ENCODE assay signal across 1 cellular context in the genomic region with DNA sequence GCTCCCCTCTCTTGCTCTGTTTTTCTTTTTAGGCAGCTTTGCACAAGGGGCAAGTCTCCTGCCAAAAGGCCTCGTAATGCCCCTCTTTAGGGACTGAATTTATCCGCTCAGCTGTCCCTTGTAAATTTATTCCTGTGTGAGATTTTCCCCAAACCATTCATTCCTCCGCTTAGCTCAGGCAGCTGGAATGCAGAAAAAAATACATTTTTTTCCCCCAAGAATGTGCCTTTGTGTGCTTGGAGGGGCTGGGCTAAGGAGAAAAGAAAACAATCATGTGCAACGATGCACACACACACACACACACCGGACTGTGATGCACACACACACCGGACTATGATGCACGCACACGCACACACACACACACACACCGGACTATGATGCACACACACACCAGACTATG.
TF ChIP-seq lines count a peak whose summit lies in the region.

No MANE protein-coding gene starts in this region.

TF ChIP-seq in GM23338, 12 proteins besides CTCF, POLR2A, EP300 and RAD21 (continued from another document):
- TF ChIP-seq, protein P1, sequence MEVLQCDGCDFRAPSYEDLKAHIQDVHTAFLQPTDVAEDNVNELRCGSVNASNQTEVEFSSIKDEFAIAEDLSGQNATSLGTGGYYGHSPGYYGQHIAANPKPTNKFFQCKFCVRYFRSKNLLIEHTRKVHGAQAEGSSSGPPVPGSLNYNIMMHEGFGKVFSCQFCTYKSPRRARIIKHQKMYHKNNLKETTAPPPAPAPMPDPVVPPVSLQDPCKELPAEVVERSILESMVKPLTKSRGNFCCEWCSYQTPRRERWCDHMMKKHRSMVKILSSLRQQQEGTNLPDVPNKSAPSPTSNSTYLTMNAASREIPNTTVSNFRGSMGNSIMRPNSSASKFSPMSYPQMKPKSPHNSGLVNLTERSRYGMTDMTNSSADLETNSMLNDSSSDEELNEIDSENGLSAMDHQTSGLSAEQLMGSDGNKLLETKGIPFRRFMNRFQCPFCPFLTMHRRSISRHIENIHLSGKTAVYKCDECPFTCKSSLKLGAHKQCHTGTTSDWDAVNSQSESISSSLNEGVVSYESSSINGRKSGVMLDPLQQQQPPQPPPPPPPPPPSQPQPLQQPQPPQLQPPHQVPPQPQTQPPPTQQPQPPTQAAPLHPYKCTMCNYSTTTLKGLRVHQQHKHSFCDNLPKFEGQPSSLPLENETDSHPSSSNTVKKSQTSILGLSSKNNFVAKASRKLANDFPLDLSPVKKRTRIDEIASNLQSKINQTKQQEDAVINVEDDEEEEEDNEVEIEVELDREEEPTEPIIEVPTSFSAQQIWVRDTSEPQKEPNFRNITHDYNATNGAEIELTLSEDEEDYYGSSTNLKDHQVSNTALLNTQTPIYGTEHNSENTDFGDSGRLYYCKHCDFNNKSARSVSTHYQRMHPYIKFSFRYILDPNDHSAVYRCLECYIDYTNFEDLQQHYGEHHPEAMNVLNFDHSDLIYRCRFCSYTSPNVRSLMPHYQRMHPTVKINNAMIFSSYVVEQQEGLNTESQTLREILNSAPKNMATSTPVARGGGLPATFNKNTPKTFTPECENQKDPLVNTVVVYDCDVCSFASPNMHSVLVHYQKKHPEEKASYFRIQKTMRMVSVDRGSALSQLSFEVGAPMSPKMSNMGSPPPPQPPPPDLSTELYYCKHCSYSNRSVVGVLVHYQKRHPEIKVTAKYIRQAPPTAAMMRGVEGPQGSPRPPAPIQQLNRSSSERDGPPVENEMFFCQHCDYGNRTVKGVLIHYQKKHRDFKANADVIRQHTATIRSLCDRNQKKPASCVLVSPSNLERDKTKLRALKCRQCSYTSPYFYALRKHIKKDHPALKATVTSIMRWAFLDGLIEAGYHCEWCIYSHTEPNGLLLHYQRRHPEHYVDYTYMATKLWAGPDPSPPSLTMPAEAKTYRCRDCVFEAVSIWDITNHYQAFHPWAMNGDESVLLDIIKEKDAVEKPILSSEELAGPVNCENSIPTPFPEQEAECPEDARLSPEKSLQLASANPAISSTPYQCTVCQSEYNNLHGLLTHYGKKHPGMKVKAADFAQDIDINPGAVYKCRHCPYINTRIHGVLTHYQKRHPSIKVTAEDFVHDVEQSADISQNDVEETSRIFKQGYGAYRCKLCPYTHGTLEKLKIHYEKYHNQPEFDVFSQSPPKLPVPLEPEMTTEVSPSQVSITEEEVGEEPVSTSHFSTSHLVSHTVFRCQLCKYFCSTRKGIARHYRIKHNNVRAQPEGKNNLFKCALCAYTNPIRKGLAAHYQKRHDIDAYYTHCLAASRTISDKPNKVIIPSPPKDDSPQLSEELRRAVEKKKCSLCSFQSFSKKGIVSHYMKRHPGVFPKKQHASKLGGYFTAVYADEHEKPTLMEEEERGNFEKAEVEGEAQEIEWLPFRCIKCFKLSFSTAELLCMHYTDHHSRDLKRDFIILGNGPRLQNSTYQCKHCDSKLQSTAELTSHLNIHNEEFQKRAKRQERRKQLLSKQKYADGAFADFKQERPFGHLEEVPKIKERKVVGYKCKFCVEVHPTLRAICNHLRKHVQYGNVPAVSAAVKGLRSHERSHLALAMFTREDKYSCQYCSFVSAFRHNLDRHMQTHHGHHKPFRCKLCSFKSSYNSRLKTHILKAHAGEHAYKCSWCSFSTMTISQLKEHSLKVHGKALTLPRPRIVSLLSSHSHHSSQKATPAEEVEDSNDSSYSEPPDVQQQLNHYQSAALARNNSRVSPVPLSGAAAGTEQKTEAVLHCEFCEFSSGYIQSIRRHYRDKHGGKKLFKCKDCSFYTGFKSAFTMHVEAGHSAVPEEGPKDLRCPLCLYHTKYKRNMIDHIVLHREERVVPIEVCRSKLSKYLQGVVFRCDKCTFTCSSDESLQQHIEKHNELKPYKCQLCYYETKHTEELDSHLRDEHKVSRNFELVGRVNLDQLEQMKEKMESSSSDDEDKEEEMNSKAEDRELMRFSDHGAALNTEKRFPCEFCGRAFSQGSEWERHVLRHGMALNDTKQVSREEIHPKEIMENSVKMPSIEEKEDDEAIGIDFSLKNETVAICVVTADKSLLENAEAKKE (CRISPR knock-in tag; IDR thresholded peaks at IDR 0.05): no peak
- TF ChIP-seq EZH2phosphoT487 (IDR thresholded peaks at IDR 0.05; ENCODE audit: unreplicated experiment): no peak
- no peak for TF ChIP-seq JUNB (IDR thresholded peaks at IDR 0.05; ENCODE audit: unreplicated experiment)
- TF ChIP-seq ZNF331 (CRISPR knock-in tag; IDR thresholded peaks at IDR 0.05; ENCODE audit: low read depth): no peak
